16 cellular contexts compared by ENCODE assay signal in the genomic region with DNA sequence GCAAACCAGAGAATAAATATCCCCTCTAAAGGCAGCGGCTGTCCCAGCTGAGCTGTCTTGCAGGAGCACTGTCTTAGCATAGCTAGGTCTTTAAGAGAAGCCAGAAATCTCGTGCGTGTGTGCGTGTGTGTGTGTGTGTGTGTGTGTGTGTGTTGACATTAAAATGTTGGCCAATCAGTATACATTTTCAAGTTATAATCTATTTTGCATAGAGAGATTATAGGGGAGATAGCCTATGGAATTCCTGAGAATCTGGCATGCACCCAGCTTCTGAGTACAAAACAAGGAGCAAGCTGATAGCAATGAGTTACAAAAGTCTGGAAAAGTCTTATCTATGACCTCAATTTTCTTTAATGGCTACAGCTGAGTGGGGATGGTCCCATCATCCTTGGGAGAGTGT.
"Had no signal": no experiment of that assay in that cellular context is flagged by ENCODE, and none has a peak within 500 bp of the region (broad histone marks: within the 10 kb centered on the region; RNA-seq: fewer than 3 reads in every experiment).

No MANE protein-coding gene starts in this region.

- H3K4me3 Mint-ChIP-seq: activated CD4-positive, alpha-beta T cell treated with anti-CD3 and anti-CD28 coated beads, Interleukin-2, amount 10 ng/mL, durations not matched to agents 7 days and 5 days; activated naive CD4-positive, alpha-beta T cell treated with anti-CD3 and anti-CD28 coated beads, Interleukin-2, amount 50 U/mL, for 24 hours; naive thymus-derived CD4-positive, alpha-beta T cell; T-helper 1 cell treated with Interleukin-12 subunit alpha and Interleukin-12 subunit beta and Interleukin-4 antibody, amounts not matched to agents 30 μg/mL and 1 μg/mL, for 36 hours; type B pancreatic cell had no signal

- H3K27ac Mint-ChIP-seq: activated naive CD4-positive, alpha-beta T cell treated with anti-CD3 and anti-CD28 coated beads, Interleukin-2, amount 50 U/mL, for 24 hours; T-helper 1 cell treated with Interleukin-12 subunit alpha and Interleukin-12 subunit beta and Interleukin-4 antibody, amounts not matched to agents 30 μg/mL and 1 μg/mL, for 36 hours; type B pancreatic cell had no signal

- H3K4me3 ChIP-seq: adrenal gland, left ventricle myocardium inferior, pancreas had no signal

- H3K27me3 ChIP-seq: adrenal gland, pancreas had no signal

- DNase-seq: activated CD4-positive, alpha-beta T cell treated with anti-CD3 and anti-CD28 coated beads, Interleukin-2, amount 10 ng/mL, durations not matched to agents 7 days and 5 days; activated CD8-positive, alpha-beta memory T cell treated with anti-CD3 and anti-CD28 coated beads, Interleukin-2, amount 50 U/mL, for 48 hours; activated gamma-delta T cell; dermis blood vessel endothelial cell; effector memory CD4-positive, alpha-beta T cell; left ventricle myocardium inferior; naive thymus-derived CD4-positive, alpha-beta T cell; pancreas; stimulated activated CD4-positive, alpha-beta T cell treated with anti-CD3 and anti-CD28 coated beads, Interleukin-1b, Interleukin-23, amount 100 ng/mL, for 48 hours; stimulated activated CD8-positive, alpha-beta memory T cell treated with anti-CD3 and anti-CD28 coated beads, Interleukin-4, amount 100 ng/mL, for 48 hours; stimulated activated naive CD4-positive, alpha-beta T cell had no signal

- H3K4me1 ChIP-seq: pancreas had no signal

- H3K27me3 Mint-ChIP-seq: activated CD4-positive, alpha-beta T cell treated with anti-CD3 and anti-CD28 coated beads, Interleukin-2, amount 10 ng/mL, durations not matched to agents 7 days and 5 days; activated naive CD4-positive, alpha-beta T cell treated with anti-CD3 and anti-CD28 coated beads, Interleukin-2, amount 50 U/mL, for 24 hours; naive thymus-derived CD4-positive, alpha-beta T cell; type B pancreatic cell had no signal

- H3K27ac ChIP-seq: adrenal gland, left ventricle myocardium inferior, pancreas had no signal

- ATAC-seq: activated CD4-positive, CD25-positive, alpha-beta regulatory T cell treated with anti-CD3 and anti-CD28 coated beads, Interleukin-2, amount 50 U/mL, for 24 hours; naive thymus-derived CD4-positive, alpha-beta T cell; pancreas had no signal

- H3K9me3 ChIP-seq: adrenal gland, left ventricle myocardium inferior, pancreas had no signal

- H3K9me3 Mint-ChIP-seq: activated CD4-positive, alpha-beta T cell treated with anti-CD3 and anti-CD28 coated beads, Interleukin-2, amount 10 ng/mL, durations not matched to agents 7 days and 5 days; type B pancreatic cell had no signal
